14 cellular contexts compared by ENCODE assay signal in the genomic region with DNA sequence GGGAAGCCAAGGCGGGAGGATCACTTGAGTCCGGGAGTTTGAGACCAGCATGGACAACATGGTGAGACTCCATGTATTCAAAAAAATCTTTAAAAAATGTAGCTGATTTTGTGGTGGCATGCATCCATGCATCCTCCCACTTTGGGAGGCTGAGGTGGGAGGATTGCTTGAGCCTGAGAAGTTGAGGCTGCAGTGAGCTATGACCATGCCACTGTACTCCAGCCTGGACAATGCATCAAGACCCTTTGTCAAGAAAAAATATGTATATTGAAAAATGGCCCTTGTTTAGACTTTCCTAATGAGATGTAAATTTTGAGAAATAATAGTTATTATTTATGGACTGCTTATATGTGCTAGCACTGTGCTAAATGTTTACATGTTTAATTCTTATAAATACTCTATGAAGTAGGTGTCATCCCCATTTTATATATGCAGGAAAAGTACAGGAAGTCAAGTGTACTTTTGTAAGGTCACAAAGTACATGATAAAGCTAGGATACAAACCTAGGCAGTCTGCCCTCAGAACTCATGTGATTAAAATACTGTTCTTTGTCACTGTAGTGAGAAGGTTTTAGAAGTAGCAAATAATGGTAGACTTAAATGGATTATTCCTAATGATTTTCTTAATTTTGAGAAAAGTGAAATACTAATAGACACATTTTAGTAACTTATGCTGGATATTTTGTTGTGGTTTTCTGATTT.
"Had no signal": no experiment of that assay in that cellular context is flagged by ENCODE, and none has a peak within 500 bp of the region (broad histone marks: within the 10 kb centered on the region; RNA-seq: fewer than 3 reads in every experiment).

No MANE protein-coding gene starts in this region.

- H3K27ac ChIP-seq: coronary artery, parathyroid adenoma, prostate gland, sigmoid colon, skin epidermis had no signal

- H3K27ac Mint-ChIP-seq: type B pancreatic cell had no signal

- H3K9me3 Mint-ChIP-seq: endodermal cell, nephron, type B pancreatic cell had no signal

- H3K4me1 Mint-ChIP-seq: nephron had no signal

- H2AFZ ChIP-seq: parathyroid adenoma had no signal

- H3K4me3 ChIP-seq: coronary artery, mucosa of descending colon, prostate gland, sigmoid colon, skin epidermis had no signal

- H3K27me3 ChIP-seq: sigmoid colon had no signal

- H3K4me3 Mint-ChIP-seq: endodermal cell, nephron, type B pancreatic cell had no signal

- ATAC-seq: mucosa of descending colon had no signal

- H3K9me3 ChIP-seq: mucosa of descending colon, prostate gland, sigmoid colon had no signal

- H3K27me3 Mint-ChIP-seq: type B pancreatic cell had no signal

- DNase-seq: central memory CD4-positive, alpha-beta T cell; effector CD4-positive, alpha-beta T cell; endodermal cell; mucosa of descending colon; sigmoid colon; stimulated activated CD4-positive, alpha-beta T cell treated with anti-CD3 and anti-CD28 coated beads, Interleukin-2, amount 100 ng/mL, for 24 hours; stimulated activated CD4-positive, alpha-beta T cell treated with anti-CD3 and anti-CD28 coated beads, Interleukin-4, amount 100 ng/mL, for 4 hours; stimulated activated naive CD4-positive, alpha-beta T cell had no signal
